Comparison of ENCODE assay signal across 20 cellular contexts in genomic region chr6:45483021-45483420, GRCh38.
DNase-seq lines count a peak whose midpoint lies in the region; ATAC-seq and TF ChIP-seq lines count a peak whose summit lies in the region.
"Had no signal": no experiment of that assay in that cellular context is flagged by ENCODE, and none has a peak within 500 bp of the region (broad histone marks: within the 10 kb centered on the region; RNA-seq: fewer than 3 reads in every experiment).

No MANE protein-coding gene starts in this region.

- peaks cover 38% of the 10 kb centered on the region for H3K4me1 Mint-ChIP-seq in dendritic cell treated with granulocyte-macrophage colony-stimulating factor and Interleukin-4, amounts not matched to agents 40 ng/mL and 50 ng/mL, for 4 days (ENCODE audit: low read depth)
- peaks cover 32% of the 10 kb centered on the region for H3K4me1 Mint-ChIP-seq in activated T-cell treated with anti-CD3 and anti-CD28 coated beads, Interleukin-2, amount 50 U/mL, for 72 hours (ENCODE audit: low read depth)

- no peak overlapping the region for H2AFZ ChIP-seq in Karpas-422 (ENCODE audit: low read length)

- H3K9ac ChIP-seq in Karpas-422 (ENCODE audit: low read length), result no peak overlapping the region

- peaks cover 31% of the 10 kb centered on the region for H3K36me3 Mint-ChIP-seq in dendritic cell treated with granulocyte-macrophage colony-stimulating factor and Interleukin-4, amounts not matched to agents 40 ng/mL and 50 ng/mL, for 4 days (ENCODE audit: low read depth)
- peaks cover 5 to 23% of the 10 kb centered on the region in 2 donors for H3K36me3 Mint-ChIP-seq in activated T-cell treated with anti-CD3 and anti-CD28 coated beads, Interleukin-2, amount 50 U/mL, for 72 hours (ENCODE audit: insufficient read depth in 2 of 2)
- H3K36me3 Mint-ChIP-seq: CD4-positive, CD25-positive, alpha-beta regulatory T cell; memory B cell had no signal

- no peaks in the 10 kb centered on the region for H3K27me3 Mint-ChIP-seq in dendritic cell treated with granulocyte-macrophage colony-stimulating factor and Interleukin-4, amounts not matched to agents 40 ng/mL and 50 ng/mL, for 4 days
- no peaks in the 10 kb centered on the region for H3K27me3 Mint-ChIP-seq in activated T-cell treated with anti-CD3 and anti-CD28 coated beads, Interleukin-2, amount 50 U/mL, for 72 hours (ENCODE audit: low read depth)
- H3K27me3 Mint-ChIP-seq: CD4-positive, CD25-positive, alpha-beta regulatory T cell; IgD-negative memory B cell had no signal

- DNase-seq in AG20443 (ENCODE audit: low spot score) (peak; percentile 67), NCI-H2227 treated with DMSO at 0.1 percent for 48 hours (lab: John Stamatoyannopoulos, UW) (peak; percentile 53), omental fat pad (ENCODE audit: low spot score) (no peak), HPDE6-E6E7 (ENCODE audit: extremely low spot score) (no peak), Karpas-422 (no peak)
- DNase-seq in activated T-cell treated with anti-CD3 and anti-CD28 coated beads, Interleukin-2, amount 50 U/mL, for 72 hours, result no peak
- DNase-seq: activated T-cell treated with anti-CD3 and anti-CD28 coated beads for 4 hours; amygdala; CD4-positive, CD25-positive, alpha-beta regulatory T cell; endodermal cell; GF-D8; hypothalamus; NCI-H146; stimulated activated CD4-positive, alpha-beta T cell treated with anti-CD3 and anti-CD28 coated beads, Interleukin-4, amount 100 ng/mL, for 4 hours; stimulated activated naive CD4-positive, alpha-beta T cell treated with Interleukin-2 at 50 U/mL for 16 hours had no signal

- no peak overlapping the region for H3K4me3 Mint-ChIP-seq in dendritic cell treated with granulocyte-macrophage colony-stimulating factor and Interleukin-4, amounts not matched to agents 40 ng/mL and 50 ng/mL, for 4 days
- H3K4me3 Mint-ChIP-seq in activated T-cell treated with anti-CD3 and anti-CD28 coated beads, Interleukin-2, amount 50 U/mL, for 72 hours, result no peak overlapping the region
- H3K4me3 Mint-ChIP-seq: CD4-positive, CD25-positive, alpha-beta regulatory T cell; endodermal cell; IgD-negative memory B cell; memory B cell had no signal

- no peaks in the 10 kb centered on the region for H3K9me3 ChIP-seq in Karpas-422 (ENCODE audit: low read length)
- H3K9me3 ChIP-seq: prostate gland had no signal

- H3K9me2 ChIP-seq in Karpas-422 (replicated peaks; ENCODE audit: insufficient read depth, low read length), result no peaks in the 10 kb centered on the region

- H3K27ac ChIP-seq in Karpas-422 (ENCODE audit: low read length), result no peak overlapping the region
- H3K27ac ChIP-seq: prostate gland had no signal

- no peaks in the 10 kb centered on the region for H4K20me1 ChIP-seq in Karpas-422 (ENCODE audit: insufficient read depth, low read depth, low read length)

- no peaks in the 10 kb centered on the region for H3K27me3 ChIP-seq in Karpas-422 (ENCODE audit: low read length)

- no peaks in the 10 kb centered on the region for H3K4me1 ChIP-seq in Karpas-422 (ENCODE audit: low read length)
- H3K4me1 ChIP-seq: prostate gland had no signal

- ATAC-seq in omental fat pad (ENCODE audit: low FRiP score) (peak; percentile 89), HG03196 (IDR thresholded peaks at IDR 0.05; ENCODE audit: unreplicated experiment) (no peak)
- no peak for ATAC-seq in activated T-cell treated with anti-CD3 and anti-CD28 coated beads, Interleukin-2, amount 50 U/mL, for 72 hours (replicated peaks in 1 of 2)

- H3K9me3 Mint-ChIP-seq in dendritic cell treated with granulocyte-macrophage colony-stimulating factor and Interleukin-4, amounts not matched to agents 40 ng/mL and 50 ng/mL, for 4 days, result no peaks in the 10 kb centered on the region
- no peaks in the 10 kb centered on the region for H3K9me3 Mint-ChIP-seq in activated T-cell treated with anti-CD3 and anti-CD28 coated beads, Interleukin-2, amount 50 U/mL, for 72 hours
- H3K9me3 Mint-ChIP-seq: endodermal cell, IgD-negative memory B cell, memory B cell had no signal

- H3K27ac Mint-ChIP-seq in dendritic cell treated with granulocyte-macrophage colony-stimulating factor and Interleukin-4, amounts not matched to agents 40 ng/mL and 50 ng/mL, for 4 days, result peak overlapping the region; percentile 48
- no peak overlapping the region for H3K27ac Mint-ChIP-seq in activated T-cell treated with anti-CD3 and anti-CD28 coated beads, Interleukin-2, amount 50 U/mL, for 72 hours
- H3K27ac Mint-ChIP-seq: endodermal cell, IgD-negative memory B cell, memory B cell had no signal

- no peaks in the 10 kb centered on the region for H3K79me2 ChIP-seq in Karpas-422 (ENCODE audit: low read length)

- TF ChIP-seq CTCF in omental fat pad (IDR thresholded peaks at IDR 0.05), result no peak

- H3K4me3 ChIP-seq in Karpas-422 (ENCODE audit: low read length), result no peak overlapping the region
- H3K4me3 ChIP-seq: prostate gland had no signal

- H3K4me2 ChIP-seq in Karpas-422 (ENCODE audit: low read depth, low read length, poor library complexity, severe bottlenecking), result no peak overlapping the region

- no peaks in the 10 kb centered on the region for H3K36me3 ChIP-seq in Karpas-422 (ENCODE audit: insufficient read depth, low read length)
- H3K36me3 ChIP-seq: prostate gland had no signal

- intact Hi-C loops in dendritic cell treated with granulocyte-macrophage colony-stimulating factor and Interleukin-4, amounts not matched to agents 40 ng/mL and 50 ng/mL, for 4 days (cut with micrococcal nuclease), result loop anchor here (5.0 kb wide), 1 partner anchor 36 kb away; no protein-coding TSS in a partner anchor

Comparison
In these comparisons a context has a peak if more than half of its experiments do, and no peak if none do; other contexts are left out.
1. DNase-seq: peak in AG20443 (single experiment) and NCI-H2227 treated with DMSO at 0.1 percent for 48 hours (single experiment); none in omental fat pad (single experiment), HPDE6-E6E7 (single experiment), activated T-cell treated with anti-CD3 and anti-CD28 coated beads, Interleukin-2, amount 50 U/mL, for 72 hours (0 of 2) and Karpas-422 (single experiment).